8 cellular contexts compared by ENCODE assay signal in genomic region chr3:58009749-58010535, GRCh38. TPM values are rescaled to one million over a fixed set of nuclear protein-coding genes. Genes with fewer than 3 reads are reported as not detected.
DNase-seq lines count a peak whose midpoint lies in the region; ATAC-seq and TF ChIP-seq lines count a peak whose summit lies in the region.

No MANE protein-coding gene starts in this region.

- intact Hi-C loops in activated CD4-positive, alpha-beta T cell treated with anti-CD3 and anti-CD28 coated beads for 36 hours (cut with DNase I, micrococcal nuclease) = loop anchor here (2.0 to 10.0 kb wide), 6 partner anchors 25 to 482 kb away; partner anchors contain the start of genes KCTD6 (in 1 of the 2) and PDHB (in 1 of the 2)

- no peak overlapping the region for H3K27ac ChIP-seq in iPS-20b (ENCODE audit: low read length)
- H3K27ac ChIP-seq in suprapubic skin = peak overlapping the region; percentile 89

- peak overlapping the region; percentile 88 for H3K4me3 Mint-ChIP-seq in activated CD4-positive, alpha-beta T cell treated with anti-CD3 and anti-CD28 coated beads for 36 hours
- H3K4me3 Mint-ChIP-seq in activated CD8-positive, alpha-beta T cell treated with anti-CD3 and anti-CD28 coated beads, Interleukin-2, amount 10 ng/mL, durations not matched to agents 7 days and 5 days = peak overlapping the region; percentile 89

- TF ChIP-seq POLR2A in suprapubic skin (IDR thresholded peaks at IDR 0.05) = no peak

- no peak for ATAC-seq in activated CD4-positive, alpha-beta T cell treated with anti-CD3 and anti-CD28 coated beads for 36 hours
- ATAC-seq in activated CD8-positive, alpha-beta T cell treated with anti-CD3 and anti-CD28 coated beads, Interleukin-2, amount 10 ng/mL, durations not matched to agents 7 days and 5 days = no peak
- no peak for ATAC-seq in GM18517 (IDR thresholded peaks at IDR 0.05; ENCODE audit: unreplicated experiment)

- DNase-seq in activated CD4-positive, alpha-beta T cell treated with anti-CD3 and anti-CD28 coated beads for 36 hours = peak; percentile 31
- no peak for DNase-seq in activated CD4-positive, alpha-beta T cell treated with anti-CD3 and anti-CD28 coated beads for 4 hours
- DNase-seq in activated CD8-positive, alpha-beta T cell treated with anti-CD3 and anti-CD28 coated beads, Interleukin-2, amount 10 ng/mL, durations not matched to agents 7 days and 5 days = no peak
- DNase-seq in suprapubic skin (ENCODE audit: low spot score in 2 of 2) = no peak
- DNase-seq in islet precursor cell = no peak
- no peak for DNase-seq in DMS79 (lab: John Stamatoyannopoulos, UW)

- CTCF ChIA-PET in activated CD4-positive, alpha-beta T cell treated with anti-CD3 and anti-CD28 coated beads for 36 hours (lab: Charles Lee) = interaction anchor here (0.6 to 4.6 kb wide), 5 partner anchors 9 to 109 kb away, joined by 3 to 22 read pairs (median 6); no protein-coding TSS in a partner anchor
- CTCF ChIA-PET in activated CD8-positive, alpha-beta T cell treated with anti-CD3 and anti-CD28 coated beads, Interleukin-2, amount 10 ng/mL, durations not matched to agents 7 days and 5 days (lab: Charles Lee) = interaction anchor here (0.7 to 3.6 kb wide), 11 partner anchors 12 to 298 kb away, joined by 3 to 39 read pairs (median 4); no protein-coding TSS in a partner anchor

- H3K36me3 ChIP-seq in iPS-20b (ENCODE audit: insufficient read depth, low read depth, low read length) (no peaks in the 10 kb centered on the region), suprapubic skin (no peaks in the 10 kb centered on the region)

- 19% methylated on average over 6 of the region's 6 CpGs for WGBS in suprapubic skin

- H3K9me3 ChIP-seq in iPS-20b (ENCODE audit: insufficient read depth, low read depth, low read length) (no peaks in the 10 kb centered on the region), suprapubic skin (no peaks in the 10 kb centered on the region)

- TF ChIP-seq CTCF in suprapubic skin (IDR thresholded peaks at IDR 0.05) = no peak

- H3K27me3 Mint-ChIP-seq in activated CD4-positive, alpha-beta T cell treated with anti-CD3 and anti-CD28 coated beads for 36 hours = no peaks in the 10 kb centered on the region
- H3K27me3 Mint-ChIP-seq in activated CD8-positive, alpha-beta T cell treated with anti-CD3 and anti-CD28 coated beads, Interleukin-2, amount 10 ng/mL, durations not matched to agents 7 days and 5 days (ENCODE audit: low read depth) = no peaks in the 10 kb centered on the region

- no peaks in the 10 kb centered on the region for H3K36me3 Mint-ChIP-seq in activated CD4-positive, alpha-beta T cell treated with anti-CD3 and anti-CD28 coated beads for 36 hours (ENCODE audit: low read depth)
- H3K36me3 Mint-ChIP-seq in activated CD8-positive, alpha-beta T cell treated with anti-CD3 and anti-CD28 coated beads, Interleukin-2, amount 10 ng/mL, durations not matched to agents 7 days and 5 days (ENCODE audit: low read depth) = no peaks in the 10 kb centered on the region

- H3K4me3 ChIP-seq in iPS-20b (ENCODE audit: low read length) = peak overlapping the region; percentile 93
- H3K4me3 ChIP-seq in suprapubic skin = peak overlapping the region; percentile 74

- POLR2A ChIA-PET in activated CD4-positive, alpha-beta T cell treated with anti-CD3 and anti-CD28 coated beads for 36 hours (lab: Charles Lee) = no interaction called here
- POLR2A ChIA-PET in activated CD8-positive, alpha-beta T cell treated with anti-CD3 and anti-CD28 coated beads, Interleukin-2, amount 10 ng/mL, durations not matched to agents 7 days and 5 days (lab: Charles Lee) = interaction anchor here (0.7 kb wide), 2 partner anchors 19 to 51 kb away, joined by 3 to 4 read pairs; no protein-coding TSS in a partner anchor

- H3K9me3 Mint-ChIP-seq in activated CD4-positive, alpha-beta T cell treated with anti-CD3 and anti-CD28 coated beads for 36 hours (ENCODE audit: low read depth) = no peaks in the 10 kb centered on the region
- no peaks in the 10 kb centered on the region for H3K9me3 Mint-ChIP-seq in activated CD8-positive, alpha-beta T cell treated with anti-CD3 and anti-CD28 coated beads, Interleukin-2, amount 10 ng/mL, durations not matched to agents 7 days and 5 days (ENCODE audit: insufficient read depth)

- peak overlapping the region; percentile 15 for H3K27ac Mint-ChIP-seq in activated CD4-positive, alpha-beta T cell treated with anti-CD3 and anti-CD28 coated beads for 36 hours
- H3K27ac Mint-ChIP-seq in activated CD8-positive, alpha-beta T cell treated with anti-CD3 and anti-CD28 coated beads, Interleukin-2, amount 10 ng/mL, durations not matched to agents 7 days and 5 days = no peak overlapping the region

- H3K27me3 ChIP-seq in iPS-20b (ENCODE audit: insufficient read depth, low read length) = no peaks in the 10 kb centered on the region
- H3K27me3 ChIP-seq in suprapubic skin = no peaks in the 10 kb centered on the region

- TF ChIP-seq EP300 in suprapubic skin (IDR thresholded peaks at IDR 0.05) = no peak

- H3K4me1 ChIP-seq in iPS-20b (ENCODE audit: insufficient read depth, low read length) (peaks cover 11% of the 10 kb centered on the region), suprapubic skin (peaks cover 72% of the 10 kb centered on the region)

- H3K9ac ChIP-seq in iPS-20b (ENCODE audit: low read depth, low read length) = peak overlapping the region; percentile 88; the same call in 1 of the 2 replicates

- peaks cover 41% of the 10 kb centered on the region for H3K4me1 Mint-ChIP-seq in activated CD4-positive, alpha-beta T cell treated with anti-CD3 and anti-CD28 coated beads for 36 hours
- peaks cover 40% of the 10 kb centered on the region for H3K4me1 Mint-ChIP-seq in activated CD8-positive, alpha-beta T cell treated with anti-CD3 and anti-CD28 coated beads, Interleukin-2, amount 10 ng/mL, durations not matched to agents 7 days and 5 days (ENCODE audit: low read depth)

RNA-seq across cellular contexts. Expression of gene FLNB, which starts 1.7 kb away (rescaled TPM):
- 10 to 100 TPM; 25.4 to 29.1 TPM for total RNA-seq in activated CD4-positive, alpha-beta T cell treated with anti-CD3 and anti-CD28 coated beads for 36 hours
- total RNA-seq in activated CD8-positive, alpha-beta T cell treated with anti-CD3 and anti-CD28 coated beads, Interleukin-2, amount 10 ng/mL, durations not matched to agents 7 days and 5 days = 10 to 100 TPM; 14.1 to 15.9 TPM
- 100 to 1,000 TPM; 143 to 186 (median 150) TPM for total RNA-seq in suprapubic skin

Comparison
In these comparisons a context has a peak if more than half of its experiments do, and no peak if none do; other contexts are left out.
1. RNA of gene FLNB, which starts 1.7 kb away (total RNA-seq): 143 to 186 TPM in suprapubic skin; 25.4 to 29.1 TPM in activated CD4-positive, alpha-beta T cell treated with anti-CD3 and anti-CD28 coated beads for 36 hours and 14.1 to 15.9 TPM in activated CD8-positive, alpha-beta T cell treated with anti-CD3 and anti-CD28 coated beads, Interleukin-2, amount 10 ng/mL, durations not matched to agents 7 days and 5 days; every median in the first group is over 4 times any median in the second.